Comparison of ENCODE assay signal across 30 cellular contexts in the genomic region with DNA sequence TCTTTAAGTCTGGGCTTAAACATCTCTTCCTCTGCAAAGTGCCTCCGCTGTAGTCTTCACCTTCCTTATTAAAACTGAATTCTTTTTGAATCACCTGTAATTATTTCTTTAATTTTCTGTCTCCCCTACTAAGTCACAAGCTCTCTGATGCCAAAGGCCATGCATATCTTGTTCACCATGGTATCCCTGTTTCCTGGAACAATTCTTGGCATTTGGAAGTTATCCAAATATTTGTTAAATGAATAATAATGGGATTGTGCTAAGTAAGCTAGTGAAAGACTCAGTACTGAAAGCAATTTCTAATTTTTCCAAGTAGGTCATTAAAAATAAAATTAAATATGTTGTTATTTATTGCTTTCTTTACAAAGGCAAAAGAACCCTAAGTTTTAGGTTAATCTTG. TPM values are rescaled to one million over a fixed set of nuclear protein-coding genes. Genes with fewer than 3 reads are reported as not detected.
DNase-seq lines count a peak whose midpoint lies in the region; ATAC-seq, FAIRE-seq and TF ChIP-seq lines count a peak whose summit lies in the region.
"Had no signal": no experiment of that assay in that cellular context is flagged by ENCODE, and none has a peak within 500 bp of the region (broad histone marks: within the 10 kb centered on the region; RNA-seq: fewer than 3 reads in every experiment).

No MANE protein-coding gene starts in this region.

- intact Hi-C loops in PC-3 (cut with micrococcal nuclease) (no loop called here), endothelial cell of umbilical vein (cut with micrococcal nuclease) (no loop called here)

- H3K9me1 ChIP-seq in endothelial cell of umbilical vein (replicated peaks; ENCODE audit: control insufficient read depth, extremely low read depth, insufficient read depth, low read length) = no peaks in the 10 kb centered on the region

- H4K20me1 ChIP-seq in PC-3 (ENCODE audit: low read length) = no peaks in the 10 kb centered on the region
- no peaks in the 10 kb centered on the region for H4K20me1 ChIP-seq in endothelial cell of umbilical vein (replicated peaks; ENCODE audit: control insufficient read depth, extremely low read depth, insufficient read depth, low read length)

- H3K4me3 ChIP-seq in PC-3 (ENCODE audit: low read length) = no peak overlapping the region
- no peak overlapping the region for H3K4me3 ChIP-seq in endothelial cell of umbilical vein (replicated peaks in 1 of 3; ENCODE audit: insufficient read depth in 1 of 3, low read depth in 1 of 3, low read length in 3 of 3)
- H3K4me3 ChIP-seq in neuronal stem cell (ENCODE audit: low read length in 2 of 2) = no peak overlapping the region
- H3K4me3 ChIP-seq: HAP-1, left lung, neural progenitor cell, tibial nerve had no signal

- no peaks in the 10 kb centered on the region for H3F3A ChIP-seq in PC-3 (ENCODE audit: low read length, unreplicated experiment)

- no peaks in the 10 kb centered on the region for H3K79me1 ChIP-seq in neuronal stem cell (ENCODE audit: low read depth, low read length)

- H3K4me2 ChIP-seq in PC-3 (ENCODE audit: low read length) = no peak overlapping the region
- H3K4me2 ChIP-seq in endothelial cell of umbilical vein (ENCODE audit: insufficient read depth, low read length) = no peak overlapping the region
- no peak overlapping the region for H3K4me2 ChIP-seq in neuronal stem cell (ENCODE audit: insufficient read depth, low read length, poor library complexity, severe bottlenecking)
- H3K4me2 ChIP-seq: neural progenitor cell had no signal

- H2BK15ac ChIP-seq in neuronal stem cell (ENCODE audit: low read length) = no peak overlapping the region

- H2BK12ac ChIP-seq in neuronal stem cell (ENCODE audit: low read length) = no peak overlapping the region

- H3K9me3 ChIP-seq in PC-3 (ENCODE audit: low read length) (no peaks in the 10 kb centered on the region), endothelial cell of umbilical vein (replicated peaks; ENCODE audit: control insufficient read depth, insufficient read depth, low read length) (no peaks in the 10 kb centered on the region), neuronal stem cell (replicated peaks in 1 of 2; ENCODE audit: control insufficient read depth in 2 of 2, insufficient read depth in 1 of 2, low read depth in 1 of 2, low read length in 2 of 2) (no peaks in the 10 kb centered on the region)
- H3K9me3 ChIP-seq: HAP-1 had no signal

- no peaks in the 10 kb centered on the region for H3K9me2 ChIP-seq in PC-3 (replicated peaks; ENCODE audit: low read length)

- H2BK5ac ChIP-seq in neuronal stem cell (ENCODE audit: low read length) = no peak overlapping the region

- no peaks in the 10 kb centered on the region for H3K36me3 ChIP-seq in PC-3 (ENCODE audit: low read depth, low read length)
- H3K36me3 ChIP-seq in endothelial cell of umbilical vein (ENCODE audit: control insufficient read depth in 2 of 2, extremely low read depth in 1 of 2, insufficient read depth in 2 of 2, low read length in 2 of 2) = no peaks in the 10 kb centered on the region
- no peaks in the 10 kb centered on the region for H3K36me3 ChIP-seq in neuronal stem cell (replicated peaks in 1 of 2; ENCODE audit: control insufficient read depth in 2 of 2, insufficient read depth in 2 of 2, low read length in 2 of 2)
- H3K36me3 ChIP-seq: HAP-1, left lung, neural progenitor cell, tibial nerve had no signal

- FAIRE-seq in endothelial cell of umbilical vein (lab: Jason Lieb, UNC) = peak; percentile 63
- FAIRE-seq: G401.6 had no signal

- ATAC-seq in PC-3 = no peak
- ATAC-seq: left lung had no signal

- no peak overlapping the region for H4K91ac ChIP-seq in neuronal stem cell (ENCODE audit: low read depth, low read length, poor library complexity)

- H2AFZ ChIP-seq in PC-3 (ENCODE audit: low read length) = no peak overlapping the region
- no peak overlapping the region for H2AFZ ChIP-seq in endothelial cell of umbilical vein (ENCODE audit: low read depth, low read length)
- H2AFZ ChIP-seq in neuronal stem cell (ENCODE audit: low read length) = no peak overlapping the region
- H2AFZ ChIP-seq: neural progenitor cell had no signal

- dilution Hi-C loops in endothelial cell of umbilical vein (cut with MboI; ENCODE audit: extremely low pct_ligation_motif_present, low sequenced_read_pairs) = no loop called here

- H3K18ac ChIP-seq in neuronal stem cell (ENCODE audit: low read length) = no peak overlapping the region

- H2BK120ac ChIP-seq in neuronal stem cell (ENCODE audit: low read depth, low read length) = no peak overlapping the region

- no TSS peak for BruUV-seq in PC-3 (replicated peaks; lab: Mats Ljungman, UMichigan)
- no TSS peak for BruUV-seq in endothelial cell of umbilical vein (replicated peaks; lab: Mats Ljungman, UMichigan)

- no CpG with 5 or more reads among the region's 1 CpG for WGBS in neuronal stem cell (ENCODE audit: extremely low coverage in 2 of 2, insufficient read length in 2 of 2, insufficient replicate concordance in 1 of 2), 2 donors

- H4K8ac ChIP-seq in neuronal stem cell (ENCODE audit: low read depth, low read length) = no peak overlapping the region

- CTCF ChIA-PET in PC-3 (lab: Charles Lee) = no interaction called here
- CTCF ChIA-PET in endothelial cell of umbilical vein (lab: Charles Lee) = interaction anchor here (1.1 kb wide), 2 partner anchors 81 to 163 kb away, joined by 3 to 14 read pairs; partner anchors contain the start of gene CYB5R4
- CTCF ChIA-PET in GM10248 (lab: Yijun Ruan, JAX) = interaction anchor here (1.1 kb wide), 1 partner anchor 22 kb away, joined by 3 read pairs; no protein-coding TSS in a partner anchor

- H3K27me3 ChIP-seq in PC-3 (ENCODE audit: low read length) (peaks cover 17% of the 10 kb centered on the region), endothelial cell of umbilical vein (ENCODE audit: control insufficient read depth in 2 of 2, insufficient read depth in 2 of 2, low read length in 2 of 2) (no peaks in the 10 kb centered on the region), neuronal stem cell (ENCODE audit: control insufficient read depth in 3 of 3, insufficient read depth in 3 of 3, low read depth in 1 of 3, low read length in 3 of 3) (no peaks in the 10 kb centered on the region)
- H3K27me3 ChIP-seq: left lung, neural progenitor cell, tibial nerve had no signal

- TF ChIP-seq CTCF in PC-3 (conservative IDR thresholded peaks at IDR 0.05; ENCODE audit: low read depth, low read length) = no peak
- no peak for TF ChIP-seq CTCF in endothelial cell of umbilical vein (IDR thresholded peaks at IDR 0.05; ENCODE audit: extremely low read depth in 1 of 2, insufficient read depth in 1 of 2, low read depth in 1 of 2, low read length in 2 of 2)
- no peak for TF ChIP-seq CTCF in GM10248 (IDR thresholded peaks at IDR 0.05; ENCODE audit: control extremely low read depth, extremely low read depth, low read depth, missing control alignments)

- H3K79me2 ChIP-seq in PC-3 (ENCODE audit: low read length) = no peaks in the 10 kb centered on the region
- no peaks in the 10 kb centered on the region for H3K79me2 ChIP-seq in endothelial cell of umbilical vein (ENCODE audit: control insufficient read depth, insufficient read depth, low read length)

- DNase-seq in HS-27A (ENCODE audit: low read depth) (peak; percentile 26), PC-3 (peak; percentile 39), endothelial cell of umbilical vein (ENCODE audit: low read depth, low spot score) (peak; percentile 93), renal cortical epithelial cell (ENCODE audit: low read depth) (peak; percentile 75), GM10248 (ENCODE audit: extremely low spot score) (no peak), neuronal stem cell (ENCODE audit: low spot score) (no peak), retina (no peak)
- DNase-seq: activated CD4-positive, alpha-beta memory T cell treated with anti-CD3 and anti-CD28 coated beads for 36 hours; activated CD4-positive, alpha-beta T cell treated with anti-CD3 and anti-CD28 coated beads for 1 hour; activated CD8-positive, alpha-beta memory T cell treated with anti-CD3 and anti-CD28 coated beads, Interleukin-2, amount 50 U/mL, for 4 hours; activated naive CD4-positive, alpha-beta T cell treated with anti-CD3 and anti-CD28 coated beads for 36 hours; amniotic stem cell; effector CD4-positive, alpha-beta T cell; erythroblast; glutamatergic neuron; IMR-90; left lung; mesendoderm; NCI-H1092; NCI-H187; NCI-H2171; NCI-H510A; stimulated activated CD4-positive, alpha-beta T cell treated with anti-CD3 and anti-CD28 coated beads, Interleukin-4, amount 100 ng/mL, for 24 hours; T-helper 2 cell had no signal

- H3K4ac ChIP-seq in neuronal stem cell (ENCODE audit: low read length) = no peak overlapping the region

- TF ChIP-seq POLR2A in endothelial cell of umbilical vein (IDR thresholded peaks at IDR 0.05; ENCODE audit: low read depth, low read length) = no peak

- H3K9ac ChIP-seq in PC-3 (ENCODE audit: low read length) = no peak overlapping the region
- no peak overlapping the region for H3K9ac ChIP-seq in endothelial cell of umbilical vein (replicated peaks; ENCODE audit: extremely low read depth, insufficient read depth, low read length)
- no peak overlapping the region for H3K9ac ChIP-seq in neuronal stem cell (ENCODE audit: low read depth, low read length, poor library complexity)
- H3K9ac ChIP-seq: neural progenitor cell had no signal

- no peak overlapping the region for H3K14ac ChIP-seq in neuronal stem cell (ENCODE audit: low read length)

- H3K4me1 ChIP-seq in PC-3 (ENCODE audit: insufficient read depth, low read length) (no peaks in the 10 kb centered on the region), endothelial cell of umbilical vein (ENCODE audit: control insufficient read depth, extremely low read depth, insufficient read depth, low read length) (peaks cover 12% of the 10 kb centered on the region), neuronal stem cell (ENCODE audit: control insufficient read depth in 2 of 2, insufficient read depth in 1 of 2, low read depth in 1 of 2, low read length in 2 of 2) (no peaks in the 10 kb centered on the region)
- H3K4me1 ChIP-seq: HAP-1, left lung, neural progenitor cell, tibial nerve had no signal

- POLR2A ChIA-PET in PC-3 (lab: Charles Lee; ENCODE audit: unreplicated experiment) = no interaction called here
- POLR2A ChIA-PET in endothelial cell of umbilical vein (lab: Charles Lee) = no interaction called here
- POLR2A ChIA-PET in GM10248 (lab: Yijun Ruan, JAX) = no interaction called here

- H2AK5ac ChIP-seq in neuronal stem cell (ENCODE audit: low read depth, low read length) = no peak overlapping the region

- no peak overlapping the region for H3K27ac ChIP-seq in PC-3 (ENCODE audit: low read length)
- no peak overlapping the region for H3K27ac ChIP-seq in endothelial cell of umbilical vein (ENCODE audit: insufficient read depth, low read depth, low read length)
- H3K27ac ChIP-seq in neuronal stem cell (replicated peaks; ENCODE audit: low read length) = no peak overlapping the region
- H3K27ac ChIP-seq: left lung, neural progenitor cell, tibial nerve had no signal

- H3K23ac ChIP-seq in neuronal stem cell (ENCODE audit: low read depth, low read length, poor library complexity) = no peak overlapping the region

RNA-seq across cellular contexts. Expression of gene SNAP91, which starts 12.2 kb away (rescaled TPM):
- not detected in 2 replicates for total RNA-seq in PC-3 (2014; rRNA removed)
- 0.72 and 1.5 TPM in 2 replicates for total RNA-seq in endothelial cell of umbilical vein
- polyA plus RNA-seq in endothelial cell of umbilical vein = 1.3 and 1.4 TPM in 2 replicates
- polyA plus RNA-seq in endothelial cell of umbilical vein (2011; cell fraction: cytosol; rRNA removed) = 0.79 and 1.2 TPM in 2 replicates
- polyA plus RNA-seq in endothelial cell of umbilical vein (2011; cell fraction: nucleus; rRNA removed) = 3.6 and 11.6 TPM in 2 replicates
- 0.19 and 0.39 TPM in 2 replicates for polyA plus RNA-seq in endothelial cell of umbilical vein (2012)
- 2.8 and 3.8 TPM in 2 replicates for polyA minus RNA-seq in endothelial cell of umbilical vein
- polyA minus RNA-seq in endothelial cell of umbilical vein (2011; cell fraction: cytosol; rRNA and poly(A)+ RNA removed) = not detected
- polyA minus RNA-seq in endothelial cell of umbilical vein (2011; cell fraction: nucleus; rRNA and poly(A)+ RNA removed) = 3.8 and 8.5 TPM in 2 replicates
- total RNA-seq in renal cortical epithelial cell = 0.10 TPM in 1 of 2 replicates, not detected in the other
- 6.6 TPM for polyA plus RNA-seq in neuronal stem cell (2013, experiment 1 of 2)
- polyA plus RNA-seq in neuronal stem cell (2013, experiment 2 of 2) = 7.5 TPM
- total RNA-seq: activated CD4-positive, alpha-beta memory T cell treated with anti-CD3 and anti-CD28 coated beads for 36 hours; activated naive CD4-positive, alpha-beta T cell treated with anti-CD3 and anti-CD28 coated beads for 36 hours; IMR-90 had no signal
- polyA plus RNA-seq: AG04450, BJ, IMR-90 had no signal

Comparison
In these comparisons a context has a peak if more than half of its experiments do, and no peak if none do; other contexts are left out.
1. DNase-seq: peak in HS-27A (single experiment), PC-3 (single experiment), endothelial cell of umbilical vein (single experiment) and renal cortical epithelial cell (single experiment); none in GM10248 (single experiment), neuronal stem cell (single experiment) and retina (single experiment).